25 cellular contexts compared by ENCODE assay signal in genomic region chr2:5798083-5798482, GRCh38.
DNase-seq lines count a peak whose midpoint lies in the region; ATAC-seq and TF ChIP-seq lines count a peak whose summit lies in the region.
"Had no signal": no experiment of that assay in that cellular context is flagged by ENCODE, and none has a peak within 500 bp of the region (broad histone marks: within the 10 kb centered on the region; RNA-seq: fewer than 3 reads in every experiment).

No MANE protein-coding gene starts in this region.

- H3K9me3 ChIP-seq in adipocyte (ENCODE audit: control insufficient read depth, low read length) (peaks cover 16% of the 10 kb centered on the region), smooth muscle cell (replicated peaks; ENCODE audit: low read depth) (peaks cover 4% of the 10 kb centered on the region)
- H3K9me3 ChIP-seq: BLaER1, transverse colon had no signal

- H3K4me2 ChIP-seq in smooth muscle cell = no peak overlapping the region
- H3K4me2 ChIP-seq: BLaER1, PC-9 had no signal

- no peaks in the 10 kb centered on the region for H3F3A ChIP-seq in smooth muscle cell (ENCODE audit: low read depth)

- no peak overlapping the region for H3K4me3 ChIP-seq in adipocyte (ENCODE audit: low read length)
- H3K4me3 ChIP-seq in smooth muscle cell = no peak overlapping the region
- H3K4me3 ChIP-seq: BLaER1, mucosa of descending colon, PC-9, sigmoid colon, transverse colon had no signal

- TF ChIP-seq CTCF in smooth muscle cell (IDR thresholded peaks at IDR 0.05; ENCODE audit: borderline replicate concordance, insufficient read depth, poor library complexity, severe bottlenecking) = no peak

- no peaks in the 10 kb centered on the region for H3K36me3 ChIP-seq in adipocyte (ENCODE audit: control insufficient read depth, insufficient read depth, low read length, severe bottlenecking)
- no peaks in the 10 kb centered on the region for H3K36me3 ChIP-seq in smooth muscle cell (ENCODE audit: low read depth)
- H3K36me3 ChIP-seq: BLaER1, sigmoid colon, transverse colon had no signal

- no peaks in the 10 kb centered on the region for H3K79me2 ChIP-seq in smooth muscle cell (ENCODE audit: low read depth)

- H3K9ac ChIP-seq in adipocyte (ENCODE audit: low read length) (no peak overlapping the region), smooth muscle cell (ENCODE audit: low read depth) (no peak overlapping the region)
- H3K9ac ChIP-seq: BLaER1 had no signal

- no peaks in the 10 kb centered on the region for H4K20me1 ChIP-seq in smooth muscle cell (ENCODE audit: low read depth)
- H4K20me1 ChIP-seq: BLaER1 had no signal

- H3K27ac ChIP-seq in smooth muscle cell (ENCODE audit: low read depth) = peak overlapping the region; percentile 47
- H3K27ac ChIP-seq: BLaER1, epithelial cell of prostate, PC-9, sigmoid colon, transverse colon had no signal

- H2AFZ ChIP-seq in smooth muscle cell (ENCODE audit: low read depth) = no peak overlapping the region
- H2AFZ ChIP-seq: PC-9 had no signal

- ATAC-seq in HG02763 (IDR thresholded peaks at IDR 0.05; ENCODE audit: unreplicated experiment) = no peak
- ATAC-seq: mucosa of descending colon had no signal

- H3K27me3 ChIP-seq in adipocyte (replicated peaks; ENCODE audit: control insufficient read depth, insufficient read depth, low read length) (no peaks in the 10 kb centered on the region), smooth muscle cell (ENCODE audit: low read depth) (no peaks in the 10 kb centered on the region)
- H3K27me3 ChIP-seq: BLaER1, sigmoid colon, transverse colon had no signal

- no peaks in the 10 kb centered on the region for H3K4me1 ChIP-seq in adipocyte (ENCODE audit: control insufficient read depth, insufficient read depth, low read length)
- H3K4me1 ChIP-seq in smooth muscle cell (ENCODE audit: low read depth) = peaks cover 2% of the 10 kb centered on the region
- H3K4me1 ChIP-seq: BLaER1, sigmoid colon, transverse colon had no signal

- peak; percentile 71 for DNase-seq in Daoy (ENCODE audit: low read depth)
- DNase-seq in adipocyte (ENCODE audit: low read depth) = peak; percentile 9
- peak; percentile 28 for DNase-seq in iris pigment epithelial cell (ENCODE audit: low read depth)
- DNase-seq in smooth muscle cell (lab: John Stamatoyannopoulos, UW; ENCODE audit: unreplicated experiment) = no peak
- no peak for DNase-seq in activated naive CD4-positive, alpha-beta T cell (lab: John Stamatoyannopoulos, UW)
- DNase-seq in anterior cingulate cortex (lab: John Stamatoyannopoulos, UW) = no peak
- DNase-seq: activated CD4-positive, alpha-beta memory T cell treated with anti-CD3 and anti-CD28 coated beads for 36 hours; activated CD4-positive, CD25-positive, alpha-beta regulatory T cell; activated naive CD8-positive, alpha-beta T cell treated with anti-CD3 and anti-CD28 coated beads for 36 hours; COR-L47; effector CD4-positive, alpha-beta T cell; foreskin melanocyte; HFFc6; hippocampal formation; mucosa of descending colon; NCI-H510A treated with DMSO at 0.1 percent for 48 hours; PC-9; posterior cingulate gyrus; SIG-M5; sigmoid colon; SW 1271; transverse colon had no signal

- WGBS in smooth muscle cell (ENCODE audit: low lambda C conversion rate) = 74% methylated on average over 4 of the region's 4 CpGs

Comparison
In these comparisons a context has a peak if more than half of its experiments do, and no peak if none do; other contexts are left out.
1. DNase-seq: peak in Daoy (single experiment), adipocyte (single experiment) and iris pigment epithelial cell (single experiment); none in smooth muscle cell (single experiment), activated naive CD4-positive, alpha-beta T cell (0 of 4) and anterior cingulate cortex (0 of 58).